ENCODE assay signal across 10 cellular contexts in the genomic region with DNA sequence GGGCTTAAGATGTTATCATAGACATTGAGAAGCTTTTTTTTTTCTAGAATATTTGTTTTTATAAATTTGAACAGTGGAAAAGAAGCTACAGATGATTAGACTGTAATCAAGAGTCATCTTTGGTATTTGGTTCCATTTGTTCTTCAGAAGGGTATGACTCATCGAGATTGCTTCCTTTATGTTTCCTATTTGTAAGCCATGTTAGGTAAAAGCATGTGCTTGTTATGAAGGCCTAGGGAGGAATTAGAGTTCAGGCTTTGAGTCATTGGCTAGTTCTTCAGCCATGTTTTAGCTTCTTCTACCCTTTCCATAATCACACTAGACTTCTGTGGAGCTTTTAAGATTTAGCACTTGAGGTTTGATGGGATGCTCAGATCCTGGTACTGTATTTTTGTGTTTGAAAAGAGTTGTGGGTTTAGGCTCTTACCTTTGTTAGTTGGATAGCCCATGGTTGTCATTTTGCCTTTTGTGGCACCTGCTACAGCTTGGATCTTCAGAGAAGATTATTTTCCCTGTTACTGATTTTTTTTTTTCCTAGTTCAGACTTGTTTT. TPM values are rescaled to one million over a fixed set of nuclear protein-coding genes. Genes with fewer than 3 reads are reported as not detected.
DNase-seq lines count a peak whose midpoint lies in the region; ATAC-seq and TF ChIP-seq lines count a peak whose summit lies in the region.
"Had no signal": no experiment of that assay in that cellular context is flagged by ENCODE, and none has a peak within 500 bp of the region (broad histone marks: within the 10 kb centered on the region; RNA-seq: fewer than 3 reads in every experiment).

No MANE protein-coding gene starts in this region.

- no peak overlapping the region for H3K4me3 Mint-ChIP-seq in activated T-cell treated with anti-CD3 and anti-CD28 coated beads, Interleukin-2, amount 50 U/mL, for 72 hours
- no peak overlapping the region for H3K4me3 Mint-ChIP-seq in naive thymus-derived CD4-positive, alpha-beta T cell

- no peak overlapping the region for H3K4me3 ChIP-seq in SK-N-SH (ENCODE audit: low read depth in 2 of 2, low read length in 1 of 2)
- H3K4me3 ChIP-seq in transverse colon, result no peak overlapping the region
- H3K4me3 ChIP-seq in naive thymus-derived CD4-positive, alpha-beta T cell (ENCODE audit: low read length), result no peak overlapping the region
- H3K4me3 ChIP-seq: suprapubic skin had no signal

- peak overlapping the region; percentile 27 for H3K27ac Mint-ChIP-seq in activated T-cell treated with anti-CD3 and anti-CD28 coated beads, Interleukin-2, amount 50 U/mL, for 72 hours
- H3K27ac Mint-ChIP-seq in naive thymus-derived CD4-positive, alpha-beta T cell, result peak overlapping the region in 1 of 9 donors; percentile 15

- intact Hi-C loops in transverse colon (cut with DNase I; ENCODE audit: low total_unique reads), result no loop called here
- intact Hi-C loops in naive thymus-derived CD4-positive, alpha-beta T cell (cut with micrococcal nuclease), result no loop called here

- no peak for TF ChIP-seq CTCF in SK-N-SH (IDR thresholded peaks at IDR 0.05)
- TF ChIP-seq CTCF in transverse colon (IDR thresholded peaks at IDR 0.05), result no peak

- no peak for DNase-seq in activated T-cell treated with anti-CD3 and anti-CD28 coated beads, Interleukin-2, amount 50 U/mL, for 72 hours
- DNase-seq in activated T-cell treated with anti-CD3 and anti-CD28 coated beads, Interleukin-2, amount 50 U/mL, for 1 hour, result no peak
- DNase-seq in SK-N-SH (no peak), fibroblast of the conjunctiva (ENCODE audit: low read depth) (peak; percentile 77), transverse colon (no peak), amygdala (lab: John Stamatoyannopoulos, UW) (no peak)
- DNase-seq in naive thymus-derived CD4-positive, alpha-beta T cell, result no peak
- DNase-seq in activated effector memory CD4-positive, alpha-beta T cell treated with Interleukin-2 at 50 U/mL for 16 hours, result no peak
- DNase-seq: COR-L47 had no signal

- peaks cover 20% of the 10 kb centered on the region for H3F3A ChIP-seq in SK-N-SH (replicated peaks; ENCODE audit: insufficient read depth)

- H3K4me2 ChIP-seq in SK-N-SH, result no peak overlapping the region

- H3K36me3 ChIP-seq in SK-N-SH (replicated peaks in 1 of 2; ENCODE audit: control insufficient read depth in 1 of 2, insufficient read depth in 2 of 2, low read length in 1 of 2) (peaks cover 20 to 34% of the 10 kb centered on the region in 2 experiments), transverse colon (peaks cover 0 to 38% (median 11%) of the 10 kb centered on the region in 4 donors)
- H3K36me3 ChIP-seq in naive thymus-derived CD4-positive, alpha-beta T cell (ENCODE audit: control insufficient read depth in 2 of 3, insufficient read depth in 3 of 3, low read length in 3 of 3), result peaks cover 0 to 44% (median 6%) of the 10 kb centered on the region in 3 experiments

- H3K27me3 ChIP-seq in SK-N-SH (ENCODE audit: insufficient read depth) (no peaks in the 10 kb centered on the region), transverse colon (no peaks in the 10 kb centered on the region)
- no peaks in the 10 kb centered on the region for H3K27me3 ChIP-seq in naive thymus-derived CD4-positive, alpha-beta T cell (ENCODE audit: control insufficient read depth in 2 of 2, insufficient read depth in 2 of 2, low read length in 2 of 2)
- H3K27me3 ChIP-seq: suprapubic skin had no signal

- peaks cover 22% of the 10 kb centered on the region for H3K4me1 Mint-ChIP-seq in activated T-cell treated with anti-CD3 and anti-CD28 coated beads, Interleukin-2, amount 50 U/mL, for 72 hours (ENCODE audit: low read depth)
- peaks cover 0 to 13% (median 0%) of the 10 kb centered on the region in 7 donors for H3K4me1 Mint-ChIP-seq in naive thymus-derived CD4-positive, alpha-beta T cell

- no peaks in the 10 kb centered on the region for H3K27me3 Mint-ChIP-seq in activated T-cell treated with anti-CD3 and anti-CD28 coated beads, Interleukin-2, amount 50 U/mL, for 72 hours (ENCODE audit: low read depth)
- H3K27me3 Mint-ChIP-seq in naive thymus-derived CD4-positive, alpha-beta T cell, result no peaks in the 10 kb centered on the region

- no peaks in the 10 kb centered on the region for H3K9me2 ChIP-seq in SK-N-SH

- TF ChIP-seq EP300 in SK-N-SH (IDR thresholded peaks at IDR 0.05; ENCODE audit: borderline replicate concordance in 1 of 2, low read depth in 1 of 2, low read length in 1 of 2) (no peak; a peak in 1 of 4 replicates), transverse colon (IDR thresholded peaks at IDR 0.05; ENCODE audit: low read depth) (no peak)

- in situ Hi-C loops in transverse colon (cut with MboI; ENCODE audit: low pct_ligation_motif_present in 1 of 4, low pct_unique_long_range_greater_than_20kb in 1 of 4, low sequenced_read_pairs in 3 of 4), result no loop called here

- no peaks in the 10 kb centered on the region for H4K20me1 ChIP-seq in SK-N-SH (ENCODE audit: insufficient read depth)

- H2AFZ ChIP-seq in SK-N-SH (ENCODE audit: low read depth), result peak overlapping the region; percentile 64; the same call in 1 of the 2 replicates

- POLR2A ChIA-PET in SK-N-SH (lab: Yijun Ruan, JAX), result no interaction called here
- POLR2A ChIA-PET in naive thymus-derived CD4-positive, alpha-beta T cell (lab: Charles Lee), result no interaction called here

- no peaks in the 10 kb centered on the region for H3K9me3 Mint-ChIP-seq in activated T-cell treated with anti-CD3 and anti-CD28 coated beads, Interleukin-2, amount 50 U/mL, for 72 hours
- H3K9me3 Mint-ChIP-seq in naive thymus-derived CD4-positive, alpha-beta T cell, result no peaks in the 10 kb centered on the region

- H3K27ac ChIP-seq in SK-N-SH (ENCODE audit: low read depth in 2 of 2, low read length in 1 of 2) (peak overlapping the region; percentile 47 to 80; a peak in 3 of 4 replicates), transverse colon (peak overlapping the region; percentile 47 to 69 (median 58))
- no peak overlapping the region for H3K27ac ChIP-seq in naive thymus-derived CD4-positive, alpha-beta T cell (ENCODE audit: low read depth, low read length)
- H3K27ac ChIP-seq: suprapubic skin had no signal

- TF ChIP-seq RAD21 in SK-N-SH (IDR thresholded peaks at IDR 0.05; ENCODE audit: low read length), result no peak

- no peak overlapping the region for H3K9ac ChIP-seq in SK-N-SH

- CTCF ChIA-PET in SK-N-SH (lab: Yijun Ruan, JAX), result interaction anchor here (1.1 to 1.3 kb wide), 2 partner anchors 47 to 66 kb away, joined by 3 to 4 read pairs; no protein-coding TSS in a partner anchor
- CTCF ChIA-PET in naive thymus-derived CD4-positive, alpha-beta T cell (lab: Charles Lee), result interaction anchor here (1.2 kb wide), 1 partner anchor 10 kb away, joined by 5 read pairs; no protein-coding TSS in a partner anchor

- ATAC-seq in activated T-cell treated with anti-CD3 and anti-CD28 coated beads, Interleukin-2, amount 50 U/mL, for 72 hours (replicated peaks in 1 of 2), result peak; percentile 38 to 60
- no peak for ATAC-seq in naive thymus-derived CD4-positive, alpha-beta T cell

- H3K36me3 Mint-ChIP-seq in activated T-cell treated with anti-CD3 and anti-CD28 coated beads, Interleukin-2, amount 50 U/mL, for 72 hours (ENCODE audit: insufficient read depth in 2 of 2), result peaks cover 21 to 40% of the 10 kb centered on the region in 2 donors
- H3K36me3 Mint-ChIP-seq in naive thymus-derived CD4-positive, alpha-beta T cell, result peaks cover 16 to 88% (median 58%) of the 10 kb centered on the region in 5 donors

- peaks cover 3% of the 10 kb centered on the region; the same call in 1 of the 2 replicates for H3K79me2 ChIP-seq in SK-N-SH (ENCODE audit: insufficient read depth)

- H3K4me1 ChIP-seq in SK-N-SH (ENCODE audit: control insufficient read depth in 1 of 2, insufficient read depth in 2 of 2, low read depth in 1 of 2, low read length in 1 of 2), result peaks cover 0 to 14% of the 10 kb centered on the region in 2 experiments; a peak in 2 of 4 replicates
- peaks cover 0 to 32% (median 11%) of the 10 kb centered on the region in 4 donors for H3K4me1 ChIP-seq in transverse colon
- no peaks in the 10 kb centered on the region for H3K4me1 ChIP-seq in naive thymus-derived CD4-positive, alpha-beta T cell (ENCODE audit: control insufficient read depth in 2 of 2, insufficient read depth in 2 of 2, low read length in 2 of 2)

- whole genome bisulfite sequencing in SK-N-SH (ENCODE audit: low lambda C conversion rate), result 28% methylated on average over 1 of the region's 1 CpG
- 79% methylated on average over 1 of the region's 1 CpG; no CpG with 5 or more reads in 1 of the 2 donors for WGBS in transverse colon (ENCODE audit: low coverage in 1 of 2), 2 donors

- no peak for TF ChIP-seq POLR2A in transverse colon (IDR thresholded peaks at IDR 0.05)

- H3K9me3 ChIP-seq in SK-N-SH, result no peaks in the 10 kb centered on the region
- no peaks in the 10 kb centered on the region for H3K9me3 ChIP-seq in transverse colon
- no peaks in the 10 kb centered on the region for H3K9me3 ChIP-seq in naive thymus-derived CD4-positive, alpha-beta T cell (ENCODE audit: control insufficient read depth in 2 of 3, low read length in 3 of 3)
- H3K9me3 ChIP-seq: suprapubic skin had no signal

TF ChIP-seq in SK-N-SH, 30 proteins besides CTCF, POLR2A, EP300 and RAD21 (continues in another document):
- TF ChIP-seq RFX5 (IDR thresholded peaks at IDR 0.05; ENCODE audit: low read length) (no peak), FOXM1 (IDR thresholded peaks at IDR 0.05; ENCODE audit: low read depth) (no peak), CHD2 (IDR thresholded peaks at IDR 0.05; ENCODE audit: low read length, partially characterized antibody) (no peak), IRF3 (IDR thresholded peaks at IDR 0.05; ENCODE audit: low read depth, low read length) (no peak), MXI1 (IDR thresholded peaks at IDR 0.05; ENCODE audit: low read depth, low read length) (no peak), ELF1 (IDR thresholded peaks at IDR 0.05) (no peak), TEAD4 (IDR thresholded peaks at IDR 0.05; ENCODE audit: borderline replicate concordance, insufficient read depth) (no peak), TAF1 (IDR thresholded peaks at IDR 0.05; ENCODE audit: borderline replicate concordance, low read depth, low read length) (no peak)

RNA-seq across cellular contexts. Expression of gene POLD3, which starts 44.3 kb away (rescaled TPM):
- 10 to 100 TPM; 57.7 to 63.9 TPM for total RNA-seq in activated T-cell treated with anti-CD3 and anti-CD28 coated beads, Interleukin-2, amount 50 U/mL, for 72 hours
- 7.9 and 9.5 TPM in 2 replicates for polyA plus RNA-seq in SK-N-SH (2012; rRNA removed)
- polyA plus RNA-seq in SK-N-SH (2012; cell fraction: cytosol; rRNA removed), result 7.9 and 8.5 TPM in 2 replicates
- 9.3 and 13.1 TPM in 2 replicates for polyA plus RNA-seq in SK-N-SH (2012; cell fraction: nucleus; rRNA removed)
- 10 to 100 TPM in 3 of 4 donors, 1 to 10 TPM in 1; 7.4 to 29.4 (median 20.6) TPM for total RNA-seq in transverse colon
- 10 to 100 TPM in 4 of 5 experiments, 1 to 10 TPM in 1; 8.0 to 40.8 (median 14.7) TPM for total RNA-seq in naive thymus-derived CD4-positive, alpha-beta T cell
- 10 to 100 TPM; 10.3 to 16.4 TPM for polyA plus RNA-seq in naive thymus-derived CD4-positive, alpha-beta T cell
